30 cellular contexts compared by ENCODE assay signal in genomic region chr19:52410276-52410675, GRCh38. TPM values are rescaled to one million over a fixed set of nuclear protein-coding genes. Genes with fewer than 3 reads are reported as not detected.
"Had no signal": no experiment of that assay in that cellular context is flagged by ENCODE, and none has a peak within 500 bp of the region (broad histone marks: within the 10 kb centered on the region; RNA-seq: fewer than 3 reads in every experiment).

No MANE protein-coding gene starts in this region.

- H3K9me3 ChIP-seq: thyroid gland had no signal

- DNase-seq: naive thymus-derived CD4-positive, alpha-beta T cell; natural killer cell; occipital lobe; ovary; posterior cingulate gyrus; psoas muscle; right cardiac atrium; spleen; stimulated activated CD4-positive, alpha-beta T cell treated with anti-CD3 and anti-CD28 coated beads, Interleukin-12 subunit alpha, Interleukin-12 subunit beta, amount 100 ng/mL, for 4 hours; stimulated activated CD4-positive, alpha-beta T cell treated with anti-CD3 and anti-CD28 coated beads, Interleukin-1b, Interleukin-23, amount 100 ng/mL, for 48 hours; stimulated activated CD4-positive, alpha-beta T cell treated with anti-CD3 and anti-CD28 coated beads, Interleukin-4, amount 100 ng/mL, for 24 hours; stimulated activated CD8-positive, alpha-beta memory T cell treated with anti-CD3 and anti-CD28 coated beads, Interleukin-4, amount 100 ng/mL, for 48 hours; stimulated activated naive CD4-positive, alpha-beta T cell; stimulated activated naive CD8-positive, alpha-beta T cell treated with anti-CD3 and anti-CD28 coated beads, Interleukin-15, amount 100 ng/mL, for 72 hours; stimulated activated naive CD8-positive, alpha-beta T cell treated with anti-CD3 and anti-CD28 coated beads, Interleukin-15, Interleukin-2, amounts not matched to agents 100 U/mL and 50 U/mL, for 24 hours; thyroid gland; upper lobe of right lung; uterus had no signal

- H3K79me2 ChIP-seq: parathyroid adenoma had no signal

- H3K4me3 Mint-ChIP-seq: naive thymus-derived CD4-positive, alpha-beta T cell; natural killer cell; nephron; neural progenitor cell; stimulated activated memory B cell treated with anti-CD40 and anti-IgM and Interleukin-4, amounts not matched to agents 10 μg/mL and 1 μg/mL and 100 μg/mL, for 72 hours; stimulated activated naive CD8-positive, alpha-beta T cell treated with anti-CD3 and anti-CD28 coated beads, Interleukin-15, amount 100 ng/mL, for 72 hours; type B pancreatic cell had no signal

- H3K27me3 Mint-ChIP-seq: naive thymus-derived CD4-positive, alpha-beta T cell; progenitor cell of endocrine pancreas; stimulated activated memory B cell treated with anti-CD40 and anti-IgM and Interleukin-4, amounts not matched to agents 10 μg/mL and 1 μg/mL and 100 μg/mL, for 72 hours; stimulated activated naive CD8-positive, alpha-beta T cell treated with anti-CD3 and anti-CD28 coated beads, Interleukin-15, amount 100 ng/mL, for 72 hours; type B pancreatic cell had no signal

- H3K27ac ChIP-seq: neural progenitor cell, ovary, parathyroid adenoma, psoas muscle, skin epidermis, spleen, thoracic aorta, thyroid gland, tibial nerve, upper lobe of right lung, uterus had no signal

- H2AFZ ChIP-seq: neural progenitor cell, parathyroid adenoma had no signal

- H3K27me3 ChIP-seq: neural progenitor cell, ovary, spleen, thyroid gland, tibial nerve, upper lobe of right lung, uterus had no signal

- H3K36me3 ChIP-seq: neural progenitor cell, uterus had no signal

- H3K4me1 ChIP-seq: neural progenitor cell, parathyroid adenoma, psoas muscle, spleen, thyroid gland, tibial nerve, upper lobe of right lung, uterus had no signal

- H3K4me2 ChIP-seq: neural progenitor cell, smooth muscle cell had no signal

- H3K36me3 Mint-ChIP-seq: neural progenitor cell had no signal

- H3K4me3 ChIP-seq: neural progenitor cell, ovary, psoas muscle, skin epidermis, smooth muscle cell, spleen, thoracic aorta, thyroid gland, tibial nerve, upper lobe of right lung, uterus had no signal

- H3K4me1 Mint-ChIP-seq: naive thymus-derived CD4-positive, alpha-beta T cell; natural killer cell; nephron; neural progenitor cell; stimulated activated memory B cell treated with anti-CD40 and anti-IgM and Interleukin-4, amounts not matched to agents 10 μg/mL and 1 μg/mL and 100 μg/mL, for 72 hours; stimulated activated naive CD8-positive, alpha-beta T cell treated with anti-CD3 and anti-CD28 coated beads, Interleukin-15, amount 100 ng/mL, for 72 hours had no signal

- H3K9ac ChIP-seq: neural progenitor cell, parathyroid adenoma had no signal

- H3K27ac Mint-ChIP-seq: naive thymus-derived CD4-positive, alpha-beta T cell; natural killer cell; nephron; neural progenitor cell; progenitor cell of endocrine pancreas; stimulated activated memory B cell treated with anti-CD40 and anti-IgM and Interleukin-4, amounts not matched to agents 10 μg/mL and 1 μg/mL and 100 μg/mL, for 72 hours; stimulated activated naive CD8-positive, alpha-beta T cell treated with anti-CD3 and anti-CD28 coated beads, Interleukin-15, amount 100 ng/mL, for 72 hours; type B pancreatic cell had no signal

RNA-seq across cellular contexts. Expression of gene ZNF534, which starts 18.7 kb away (rescaled TPM):
- total RNA-seq: osteoblast, renal cortical epithelial cell, smooth muscle cell, spleen had no signal

RNA-seq across cellular contexts. Expression of gene ZNF578, which starts 43.1 kb away (rescaled TPM):
- polyA plus RNA-seq: smooth muscle cell had no signal
